In the genomic region with DNA sequence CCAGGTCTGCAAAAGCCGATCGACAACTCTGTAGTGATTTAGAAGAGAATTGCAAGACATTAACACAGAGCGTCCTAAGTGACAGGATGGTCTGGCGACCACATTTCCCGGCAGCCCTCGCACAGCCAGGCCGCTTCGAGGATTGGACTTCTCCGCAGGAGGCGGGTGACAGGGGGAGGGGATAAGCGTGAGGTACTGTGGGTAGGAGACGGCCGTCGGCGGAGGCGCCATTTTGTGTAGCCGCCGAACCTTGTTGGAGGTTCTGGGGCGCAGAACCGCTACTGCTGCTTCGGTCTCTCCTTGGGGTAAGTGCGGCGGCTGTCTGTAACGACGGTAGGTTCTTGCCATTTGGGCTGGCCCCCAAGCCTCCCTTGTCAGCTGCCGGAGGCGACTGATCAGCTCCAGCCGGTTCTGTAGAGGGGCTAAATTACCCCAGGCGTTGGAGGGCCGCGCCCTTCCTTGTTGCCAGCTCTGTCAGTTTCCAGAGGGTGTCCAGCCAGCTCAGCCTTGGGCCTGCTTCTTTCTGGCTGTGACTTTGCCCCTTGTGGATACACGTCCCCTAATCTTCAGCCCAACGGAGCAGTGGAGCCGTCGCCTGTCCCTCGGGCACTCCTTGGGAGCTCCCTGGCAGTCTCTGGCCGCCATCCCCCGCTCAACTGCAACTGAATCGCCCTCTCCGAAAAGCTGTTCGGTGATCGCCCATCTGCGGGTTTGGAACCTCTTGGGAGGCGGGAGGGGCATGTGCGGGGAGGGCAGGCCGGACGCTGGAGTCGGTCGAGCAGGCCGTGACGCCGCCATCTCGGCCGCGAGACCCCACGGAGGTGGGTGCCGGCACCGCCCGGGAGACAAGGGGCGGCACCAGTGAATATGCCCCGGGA, we compare ENCODE assay signal across 8 cellular contexts. TPM values are rescaled to one million over a fixed set of nuclear protein-coding genes. Genes with fewer than 3 reads are reported as not detected.
DNase-seq lines count a peak whose midpoint lies in the region; TF ChIP-seq lines count a peak whose summit lies in the region.

RBM5 (plus strand) TSS at position 195 of the 878 bp plus-strand sequence. CDS start 1,516 bp downstream, outside the sequence.

- TF ChIP-seq EP300 in neural cell (conservative IDR thresholded peaks at IDR 0.05; ENCODE audit: poor library complexity, severe bottlenecking), result peak; percentile 42
- no peak for TF ChIP-seq EP300 in stomach (IDR thresholded peaks at IDR 0.05)

- H3K27ac ChIP-seq in neural cell (ENCODE audit: low read length), result peak within 1 kb of the TSS; percentile 93
- peak within 1 kb of the TSS; percentile 93 to 96 (median 95) for H3K27ac ChIP-seq in stomach

- H3K27me3 ChIP-seq in H7 (ENCODE audit: control insufficient read depth, insufficient read depth, low read length), result no peaks in the 10 kb centered on the region
- no peaks in the 10 kb centered on the region for H3K27me3 ChIP-seq in MG63
- no peaks in the 10 kb centered on the region for H3K27me3 ChIP-seq in neural cell (ENCODE audit: insufficient read depth, low read depth, low read length)
- H3K27me3 ChIP-seq in stomach, result no peaks in the 10 kb centered on the region

- WGBS in stomach, 5 donors, result 0 to 1% (median 1%) methylated on average over 37 to 61 of the region's 61 CpGs

- intact Hi-C loops in stomach (cut with DNase I; ENCODE audit: low total_unique reads), result no loop called here

- no peaks in the 10 kb centered on the region for H3K9me2 ChIP-seq in neural cell (ENCODE audit: insufficient read depth, low read length)

- H3K9me3 ChIP-seq in MG63 (no peaks in the 10 kb centered on the region), neural cell (ENCODE audit: low read length) (no peaks in the 10 kb centered on the region), stomach (no peaks in the 10 kb centered on the region)

- no peak for TF ChIP-seq POLR2A in stomach (IDR thresholded peaks at IDR 0.05)

- no peak for TF ChIP-seq CTCF in fibroblast of villous mesenchyme (IDR thresholded peaks at IDR 0.05; ENCODE audit: insufficient read depth, low read depth, low read length)
- no peak for TF ChIP-seq CTCF in neural cell (IDR thresholded peaks at IDR 0.05; ENCODE audit: poor library complexity, severe bottlenecking)
- no peak for TF ChIP-seq CTCF in stomach (IDR thresholded peaks at IDR 0.05)

- H4K20me1 ChIP-seq in neural cell (ENCODE audit: insufficient read depth), result peaks cover 6% of the 10 kb centered on the region

- H3K9ac ChIP-seq in neural cell (ENCODE audit: low read length), result peak within 1 kb of the TSS; percentile 98

- H2AFZ ChIP-seq in neural cell (ENCODE audit: low read depth, low read length), result peak within 1 kb of the TSS; percentile 67

- no peaks in the 10 kb centered on the region for H3F3A ChIP-seq in neural cell (ENCODE audit: insufficient read depth, low read length, poor library complexity, severe bottlenecking)

- H3K4me3 ChIP-seq in H7 (ENCODE audit: insufficient read depth, low read depth, low read length) (peak within 1 kb of the TSS; percentile 99), MG63 (peak within 1 kb of the TSS; percentile 88), fibroblast of villous mesenchyme (ENCODE audit: low read depth, low read length) (peak within 1 kb of the TSS; percentile 95), neural cell (ENCODE audit: low read length) (peak within 1 kb of the TSS; percentile 77), stomach (peak within 1 kb of the TSS; percentile 76 to 100 (median 88))

- no peak for TF ChIP-seq RAD21 in neural cell (conservative IDR thresholded peaks at IDR 0.05)

- peaks cover 22% of the 10 kb centered on the region for H3K36me3 ChIP-seq in H7 (replicated peaks; ENCODE audit: control insufficient read depth, insufficient read depth, low read length)
- H3K36me3 ChIP-seq in MG63, result peaks cover 38% of the 10 kb centered on the region
- H3K36me3 ChIP-seq in neural cell (ENCODE audit: insufficient read depth, low read length), result peaks cover 4% of the 10 kb centered on the region
- H3K36me3 ChIP-seq in stomach, result peaks cover 33 to 39% (median 36%) of the 10 kb centered on the region in 4 donors

- H3K4me1 ChIP-seq in stomach, result peaks cover 19 to 33% (median 27%) of the 10 kb centered on the region in 4 donors

- peak within 1 kb of the TSS; percentile 77 for H3K4me2 ChIP-seq in neural cell (ENCODE audit: low read length)

- peaks cover 40% of the 10 kb centered on the region for H3K79me2 ChIP-seq in neural cell (replicated peaks; ENCODE audit: insufficient read depth, low read length)

- DNase-seq in ELF-1 (ENCODE audit: low read depth, low spot score) (peak; percentile 94), H7 (peak; percentile 97), MG63 (peak; percentile 92), SIG-M5 treated with dmso at 0.1 percent for 504 hours (lab: John Stamatoyannopoulos, UW; ENCODE audit: unreplicated experiment) (peak; percentile 94), activated gamma-delta T cell treated with Interleukin-2 at 50 U/mL for 16 hours (peak; percentile 92), fibroblast of villous mesenchyme (ENCODE audit: low read depth) (peak; percentile 93), stomach (peak; percentile 92)

TF ChIP-seq in neural cell, 6 proteins besides CTCF, POLR2A, EP300 and RAD21:
- no peak for TF ChIP-seq EZH2 (IDR thresholded peaks at IDR 0.05; ENCODE audit: borderline replicate concordance, insufficient read depth, low read length, poor library complexity, severe bottlenecking)
- TF ChIP-seq, protein P1, sequence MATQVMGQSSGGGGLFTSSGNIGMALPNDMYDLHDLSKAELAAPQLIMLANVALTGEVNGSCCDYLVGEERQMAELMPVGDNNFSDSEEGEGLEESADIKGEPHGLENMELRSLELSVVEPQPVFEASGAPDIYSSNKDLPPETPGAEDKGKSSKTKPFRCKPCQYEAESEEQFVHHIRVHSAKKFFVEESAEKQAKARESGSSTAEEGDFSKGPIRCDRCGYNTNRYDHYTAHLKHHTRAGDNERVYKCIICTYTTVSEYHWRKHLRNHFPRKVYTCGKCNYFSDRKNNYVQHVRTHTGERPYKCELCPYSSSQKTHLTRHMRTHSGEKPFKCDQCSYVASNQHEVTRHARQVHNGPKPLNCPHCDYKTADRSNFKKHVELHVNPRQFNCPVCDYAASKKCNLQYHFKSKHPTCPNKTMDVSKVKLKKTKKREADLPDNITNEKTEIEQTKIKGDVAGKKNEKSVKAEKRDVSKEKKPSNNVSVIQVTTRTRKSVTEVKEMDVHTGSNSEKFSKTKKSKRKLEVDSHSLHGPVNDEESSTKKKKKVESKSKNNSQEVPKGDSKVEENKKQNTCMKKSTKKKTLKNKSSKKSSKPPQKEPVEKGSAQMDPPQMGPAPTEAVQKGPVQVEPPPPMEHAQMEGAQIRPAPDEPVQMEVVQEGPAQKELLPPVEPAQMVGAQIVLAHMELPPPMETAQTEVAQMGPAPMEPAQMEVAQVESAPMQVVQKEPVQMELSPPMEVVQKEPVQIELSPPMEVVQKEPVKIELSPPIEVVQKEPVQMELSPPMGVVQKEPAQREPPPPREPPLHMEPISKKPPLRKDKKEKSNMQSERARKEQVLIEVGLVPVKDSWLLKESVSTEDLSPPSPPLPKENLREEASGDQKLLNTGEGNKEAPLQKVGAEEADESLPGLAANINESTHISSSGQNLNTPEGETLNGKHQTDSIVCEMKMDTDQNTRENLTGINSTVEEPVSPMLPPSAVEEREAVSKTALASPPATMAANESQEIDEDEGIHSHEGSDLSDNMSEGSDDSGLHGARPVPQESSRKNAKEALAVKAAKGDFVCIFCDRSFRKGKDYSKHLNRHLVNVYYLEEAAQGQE (IDR thresholded peaks at IDR 0.05; ENCODE audit: borderline replicate concordance), result peak; percentile 87
- TF ChIP-seq MXI1 (conservative IDR thresholded peaks at IDR 0.05; ENCODE audit: poor library complexity, severe bottlenecking), result no peak
- no peak for TF ChIP-seq TAF1 (IDR thresholded peaks at IDR 0.05; ENCODE audit: low read depth)
- peak; percentile 15 for TF ChIP-seq SMC3 (conservative IDR thresholded peaks at IDR 0.05; ENCODE audit: poor library complexity)
- TF ChIP-seq POLR2AphosphoS5 (IDR thresholded peaks at IDR 0.05), result peak; percentile 98

RNA-seq across cellular contexts. Expression of gene RBM5, which starts in this region (rescaled TPM):
- total RNA-seq in H7 (2014; rRNA removed; shearing (Covaris generic)), result 69.1 and 104 TPM in 2 replicates
- 31.2 and 53.4 TPM in 2 replicates for total RNA-seq in MG63 (2014; rRNA removed; shearing (Covaris generic); ENCODE audit: low replicate concordance)
- total RNA-seq in fibroblast of villous mesenchyme (121 and 192 TPM in 2 replicates), stomach (100 to 1,000 TPM; 246 to 464 (median 290) TPM)
- polyA plus RNA-seq in neural cell (632 and 695 TPM in 2 replicates), stomach (10 to 100 TPM; 25.0 to 89.4 (median 30.1) TPM)
- polyA minus RNA-seq in neural cell, result 386 and 404 TPM in 2 replicates

Comparison
In these comparisons a context has a peak if more than half of its experiments do, and no peak if none do; other contexts are left out.
1. Peak in every context shown above with its lines: DNase-seq, H3K4me3 ChIP-seq and H3K27ac ChIP-seq.